Comparison of ENCODE assay signal across 8 cellular contexts in genomic region chr14:60649815-60650381, GRCh38. TPM values are rescaled to one million over a fixed set of nuclear protein-coding genes. Genes with fewer than 3 reads are reported as not detected.
DNase-seq lines count a peak whose midpoint lies in the region; ATAC-seq and TF ChIP-seq lines count a peak whose summit lies in the region.

No MANE protein-coding gene starts in this region.

- CTCF ChIA-PET in T-cell (lab: Charles Lee): interaction anchor here in 1 of 2 donors (0.6 kb wide), 1 partner anchor 1861 kb away, joined by 11 read pairs; no protein-coding TSS in a partner anchor

- no peak for TF ChIP-seq POLR2A in upper lobe of left lung (IDR thresholded peaks at IDR 0.05)

- H3K9me3 Mint-ChIP-seq in T-cell: no peaks in the 10 kb centered on the region

- POLR2A ChIA-PET in T-cell (lab: Charles Lee): no interaction called here

- no peak overlapping the region for H3K27ac ChIP-seq in upper lobe of left lung
- H3K27ac ChIP-seq in effector memory CD4-positive, alpha-beta T cell (ENCODE audit: insufficient read depth, low read length, poor library complexity, severe bottlenecking): no peak overlapping the region

- DNase-seq in 8988T: peak; percentile 48
- DNase-seq in HCEC 1CT: peak; percentile 41
- no peak for DNase-seq in T-cell
- no peak for DNase-seq in upper lobe of left lung
- DNase-seq in effector memory CD4-positive, alpha-beta T cell: no peak

- peak overlapping the region; percentile 21 for H3K4me3 ChIP-seq in iPS-11a (ENCODE audit: low read depth, low read length)
- peak overlapping the region in 3 of 4 donors; percentile 44 to 60 (median 54) for H3K4me3 ChIP-seq in upper lobe of left lung
- H3K4me3 ChIP-seq in effector memory CD4-positive, alpha-beta T cell (ENCODE audit: insufficient read depth, low read depth, low read length, poor library complexity, severe bottlenecking): no peak overlapping the region

- 6 to 9% methylated on average over 18 of the region's 18 CpGs for WGBS in upper lobe of left lung, 2 donors

- H3K4me1 ChIP-seq in upper lobe of left lung: peaks cover 41 to 56% (median 44%) of the 10 kb centered on the region in 4 donors
- H3K4me1 ChIP-seq in effector memory CD4-positive, alpha-beta T cell (ENCODE audit: control insufficient read depth, insufficient read depth, low read length, poor library complexity, severe bottlenecking): peaks cover 31% of the 10 kb centered on the region

- H3K27me3 Mint-ChIP-seq in T-cell: peaks cover 71 to 84% of the 10 kb centered on the region in 2 donors

- no peak overlapping the region for H3K27ac Mint-ChIP-seq in T-cell

- ATAC-seq in T-cell (replicated peaks in 1 of 4): no peak
- ATAC-seq in upper lobe of left lung (ENCODE audit: low FRiP score in 2 of 2): no peak
- ATAC-seq in GM21390 (IDR thresholded peaks at IDR 0.05; ENCODE audit: unreplicated experiment): no peak
- ATAC-seq in GM21367 (IDR thresholded peaks at IDR 0.05; ENCODE audit: unreplicated experiment): no peak

- no peaks in the 10 kb centered on the region for H3K9me3 ChIP-seq in upper lobe of left lung
- H3K9me3 ChIP-seq in effector memory CD4-positive, alpha-beta T cell (ENCODE audit: control insufficient read depth, low read length): no peaks in the 10 kb centered on the region

- no peaks in the 10 kb centered on the region for H3K36me3 ChIP-seq in upper lobe of left lung
- no peaks in the 10 kb centered on the region for H3K36me3 ChIP-seq in effector memory CD4-positive, alpha-beta T cell (ENCODE audit: control insufficient read depth, insufficient read depth, low read length)

- no peak for TF ChIP-seq EP300 in upper lobe of left lung (IDR thresholded peaks at IDR 0.05)

- H3K4me3 Mint-ChIP-seq in T-cell: peak overlapping the region; percentile 34 to 67 (median 37)

- H3K4me1 Mint-ChIP-seq in T-cell: peaks cover 61 to 71% (median 69%) of the 10 kb centered on the region in 3 donors

- no peaks in the 10 kb centered on the region for H3K36me3 Mint-ChIP-seq in T-cell

- TF ChIP-seq CTCF in upper lobe of left lung (IDR thresholded peaks at IDR 0.05): no peak

- peaks cover 2 to 87% (median 55%) of the 10 kb centered on the region in 4 donors for H3K27me3 ChIP-seq in upper lobe of left lung
- peaks cover 61% of the 10 kb centered on the region for H3K27me3 ChIP-seq in effector memory CD4-positive, alpha-beta T cell (replicated peaks; ENCODE audit: control insufficient read depth, insufficient read depth, low read length, poor library complexity, severe bottlenecking)

RNA-seq across cellular contexts. Expression of gene SIX1, which starts 0.6 kb away (rescaled TPM):
- under 1 TPM in 1 of 5 donors, not detected in 4; 0.18 TPM for total RNA-seq in T-cell
- total RNA-seq in upper lobe of left lung: 1 to 10 TPM in 5 of 6 donors, under 1 TPM in 1; 0.17 to 8.9 (median 1.8) TPM

Comparison
In these comparisons a context has a peak if more than half of its experiments do, and no peak if none do; other contexts are left out.
1. DNase-seq: peak in 8988T (single experiment) and HCEC 1CT (single experiment); none in T-cell (0 of 34), upper lobe of left lung (0 of 2) and effector memory CD4-positive, alpha-beta T cell (0 of 3).